ENCODE assay signal across 31 cellular contexts in the genomic region with DNA sequence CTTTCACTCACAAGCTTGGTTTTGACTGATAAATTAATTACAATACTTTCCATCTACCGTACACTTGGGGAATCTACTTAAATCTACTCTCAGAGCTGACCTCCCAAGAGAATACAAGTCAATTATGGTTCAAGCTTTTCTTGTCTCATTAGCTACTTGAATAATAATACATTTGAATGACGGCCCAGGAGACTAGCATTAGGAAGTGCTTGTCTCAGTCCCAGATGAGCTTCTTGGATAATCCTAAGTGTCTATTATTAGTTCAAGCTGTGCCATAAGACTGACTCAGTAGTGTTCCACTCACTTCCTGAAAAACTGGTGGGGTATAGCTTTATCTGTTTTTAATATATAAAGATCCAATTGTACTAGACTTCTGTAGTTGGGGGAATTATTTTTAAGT.
DNase-seq lines count a peak whose midpoint lies in the region; ATAC-seq and TF ChIP-seq lines count a peak whose summit lies in the region.
"Had no signal": no experiment of that assay in that cellular context is flagged by ENCODE, and none has a peak within 500 bp of the region (broad histone marks: within the 10 kb centered on the region; RNA-seq: fewer than 3 reads in every experiment).

No MANE protein-coding gene starts in this region.

- H3K4me2 ChIP-seq in SK-N-SH = no peak overlapping the region
- H3K4me2 ChIP-seq: PC-9 had no signal

- TF ChIP-seq RAD21 in SK-N-SH (IDR thresholded peaks at IDR 0.05; ENCODE audit: low read length) = no peak

- H4K20me1 ChIP-seq in SK-N-SH (ENCODE audit: insufficient read depth) = no peaks in the 10 kb centered on the region

- H3K27ac ChIP-seq in ACC112 (ENCODE audit: low read depth, low read length) (peak overlapping the region; percentile 41), SK-N-SH (ENCODE audit: low read depth in 2 of 2, low read length in 1 of 2) (peak overlapping the region in 1 of 2 experiments; percentile 36; a peak in 2 of 4 replicates), left lung (no peak overlapping the region)
- H3K27ac ChIP-seq: adrenal gland, epithelial cell of prostate, HL-60, PC-9, tibial nerve, WERI-Rb-1 had no signal

- WGBS in SK-N-SH (ENCODE audit: low lambda C conversion rate) = 49% methylated on average over 2 of the region's 2 CpGs

- no peaks in the 10 kb centered on the region for H3K9me2 ChIP-seq in SK-N-SH

- H3F3A ChIP-seq in SK-N-SH (replicated peaks; ENCODE audit: insufficient read depth) = peaks cover 10% of the 10 kb centered on the region

- H3K9ac ChIP-seq in SK-N-SH = no peak overlapping the region

- DNase-seq in HCEC 1CT (peak; percentile 59), SK-N-SH (no peak), fibroblast of the aortic adventitia (ENCODE audit: low read depth) (peak; percentile 11), T1000 (lab: John Stamatoyannopoulos, UW) (no peak), left lung (no peak), SIG-M5 (lab: John Stamatoyannopoulos, UW) (no peak)
- DNase-seq: 8988T; activated CD4-positive, alpha-beta T cell treated with anti-CD3 and anti-CD28 coated beads, Interleukin-2, amount 10 ng/mL, durations not matched to agents 7 days and 5 days; activated CD8-positive, alpha-beta memory T cell treated with anti-CD3 and anti-CD28 coated beads, Interleukin-2, amount 10 ng/mL, durations not matched to agents 7 days and 5 days; activated naive CD4-positive, alpha-beta T cell treated with Interleukin-2 at 50 U/mL for 16 hours; activated T-cell treated with anti-CD3 and anti-CD28 coated beads, Interleukin-2, amount 50 U/mL, for 72 hours; adrenal gland; BE2C; DMS79; effector CD4-positive, alpha-beta T cell; left ventricle myocardium superior; midbrain; naive thymus-derived CD4-positive, alpha-beta T cell; NCI-H1436; NCI-H446; NK-92 treated with Interleukin-12 subunit alpha and Interleukin-12 subunit beta, amount 100 ng/mL, for 24 hours; occipital lobe; PC-9; Right ventricle myocardium superior; stimulated activated CD4-positive, alpha-beta T cell treated with anti-CD3 and anti-CD28 coated beads, Interleukin-2, amount 100 ng/mL, for 48 hours; WERI-Rb-1 had no signal

- H3K79me2 ChIP-seq in ACC112 (ENCODE audit: control insufficient read depth, insufficient read depth, low read length, unreplicated experiment) = no peaks in the 10 kb centered on the region
- no peaks in the 10 kb centered on the region for H3K79me2 ChIP-seq in SK-N-SH (ENCODE audit: insufficient read depth)

- POLR2A ChIA-PET in SK-N-SH (lab: Yijun Ruan, JAX) = no interaction called here

- H3K27me3 ChIP-seq in ACC112 (ENCODE audit: insufficient read depth, low read length) (no peaks in the 10 kb centered on the region), SK-N-SH (ENCODE audit: insufficient read depth) (no peaks in the 10 kb centered on the region), left lung (no peaks in the 10 kb centered on the region)
- H3K27me3 ChIP-seq: adrenal gland, BE2C, tibial nerve had no signal

- H3K36me3 ChIP-seq in ACC112 (ENCODE audit: insufficient read depth, low read length) (no peaks in the 10 kb centered on the region), SK-N-SH (replicated peaks in 1 of 2; ENCODE audit: control insufficient read depth in 1 of 2, insufficient read depth in 2 of 2, low read length in 1 of 2) (no peaks in the 10 kb centered on the region), left lung (no peaks in the 10 kb centered on the region)
- H3K36me3 ChIP-seq: adrenal gland, BE2C, tibial nerve, WERI-Rb-1 had no signal

- ATAC-seq in GM21723 (IDR thresholded peaks at IDR 0.05; ENCODE audit: unreplicated experiment) (no peak), left lung (no peak)
- ATAC-seq: activated CD8-positive, alpha-beta memory T cell treated with anti-CD3 and anti-CD28 coated beads, Interleukin-2, amount 10 ng/mL, durations not matched to agents 7 days and 5 days; activated T-cell treated with anti-CD3 and anti-CD28 coated beads, Interleukin-2, amount 50 U/mL, for 72 hours; left ventricle myocardium superior; naive thymus-derived CD4-positive, alpha-beta T cell had no signal

- H2AFZ ChIP-seq in ACC112 (ENCODE audit: low read length, unreplicated experiment) (peak overlapping the region; percentile 75), SK-N-SH (ENCODE audit: low read depth) (peak overlapping the region; percentile 15; the same call in 1 of the 2 replicates)
- H2AFZ ChIP-seq: PC-9 had no signal

- TF ChIP-seq CTCF in SK-N-SH (IDR thresholded peaks at IDR 0.05) = no peak
- no peak for TF ChIP-seq CTCF in fibroblast of the aortic adventitia (IDR thresholded peaks at IDR 0.05; ENCODE audit: insufficient read depth, low read length)
- TF ChIP-seq CTCF in left lung (IDR thresholded peaks at IDR 0.05) = no peak

- intact Hi-C loops in left lung (cut with DNase I) = no loop called here

- H3K9me3 ChIP-seq in SK-N-SH = peaks cover 8% of the 10 kb centered on the region; the same call in 1 of the 2 replicates
- H3K9me3 ChIP-seq in left lung = peaks cover 0 to 5% of the 10 kb centered on the region in 2 donors
- H3K9me3 ChIP-seq: adrenal gland, BE2C had no signal

- TF ChIP-seq EP300 in SK-N-SH (IDR thresholded peaks at IDR 0.05; ENCODE audit: borderline replicate concordance in 1 of 2, low read depth in 1 of 2, low read length in 1 of 2) = peak in 1 of 2 experiments; percentile 45; a peak in 1 of 4 replicates

- CTCF ChIA-PET in SK-N-SH (lab: Yijun Ruan, JAX) = interaction anchor here (1.0 to 1.9 kb wide), 8 partner anchors 13 to 339 kb away, joined by 3 to 6 read pairs (median 3); no protein-coding TSS in a partner anchor

- H3K4me3 ChIP-seq in ACC112 (ENCODE audit: low read depth, low read length) (peak overlapping the region; percentile 12; the same call in 1 of the 2 replicates), SK-N-SH (ENCODE audit: low read depth in 2 of 2, low read length in 1 of 2) (no peak overlapping the region), fibroblast of the aortic adventitia (ENCODE audit: low read depth, low read length) (no peak overlapping the region), left lung (no peak overlapping the region)
- H3K4me3 ChIP-seq: adrenal gland, PC-9, tibial nerve had no signal

- peaks cover 25% of the 10 kb centered on the region for H3K4me1 ChIP-seq in ACC112 (ENCODE audit: control insufficient read depth, insufficient read depth, low read length, unreplicated experiment)
- peaks cover 8 to 9% of the 10 kb centered on the region in 2 experiments; a peak in 3 of 4 replicates for H3K4me1 ChIP-seq in SK-N-SH (ENCODE audit: control insufficient read depth in 1 of 2, insufficient read depth in 2 of 2, low read depth in 1 of 2, low read length in 1 of 2)
- no peaks in the 10 kb centered on the region for H3K4me1 ChIP-seq in left lung
- H3K4me1 ChIP-seq: adrenal gland, tibial nerve had no signal

TF ChIP-seq in SK-N-SH, 30 proteins besides CTCF, POLR2A, EP300 and RAD21:
- TF ChIP-seq TCF12 (IDR thresholded peaks at IDR 0.05) (peak; percentile 82), YY1 (IDR thresholded peaks at IDR 0.05; ENCODE audit: low read depth) (no peak), TEAD4 (IDR thresholded peaks at IDR 0.05; ENCODE audit: borderline replicate concordance, insufficient read depth) (no peak)
- TF ChIP-seq, protein P1, sequence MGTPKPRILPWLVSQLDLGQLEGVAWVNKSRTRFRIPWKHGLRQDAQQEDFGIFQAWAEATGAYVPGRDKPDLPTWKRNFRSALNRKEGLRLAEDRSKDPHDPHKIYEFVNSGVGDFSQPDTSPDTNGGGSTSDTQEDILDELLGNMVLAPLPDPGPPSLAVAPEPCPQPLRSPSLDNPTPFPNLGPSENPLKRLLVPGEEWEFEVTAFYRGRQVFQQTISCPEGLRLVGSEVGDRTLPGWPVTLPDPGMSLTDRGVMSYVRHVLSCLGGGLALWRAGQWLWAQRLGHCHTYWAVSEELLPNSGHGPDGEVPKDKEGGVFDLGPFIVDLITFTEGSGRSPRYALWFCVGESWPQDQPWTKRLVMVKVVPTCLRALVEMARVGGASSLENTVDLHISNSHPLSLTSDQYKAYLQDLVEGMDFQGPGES (IDR thresholded peaks at IDR 0.05; ENCODE audit: low read depth, low read length) = no peak
- TF ChIP-seq, protein P2, sequence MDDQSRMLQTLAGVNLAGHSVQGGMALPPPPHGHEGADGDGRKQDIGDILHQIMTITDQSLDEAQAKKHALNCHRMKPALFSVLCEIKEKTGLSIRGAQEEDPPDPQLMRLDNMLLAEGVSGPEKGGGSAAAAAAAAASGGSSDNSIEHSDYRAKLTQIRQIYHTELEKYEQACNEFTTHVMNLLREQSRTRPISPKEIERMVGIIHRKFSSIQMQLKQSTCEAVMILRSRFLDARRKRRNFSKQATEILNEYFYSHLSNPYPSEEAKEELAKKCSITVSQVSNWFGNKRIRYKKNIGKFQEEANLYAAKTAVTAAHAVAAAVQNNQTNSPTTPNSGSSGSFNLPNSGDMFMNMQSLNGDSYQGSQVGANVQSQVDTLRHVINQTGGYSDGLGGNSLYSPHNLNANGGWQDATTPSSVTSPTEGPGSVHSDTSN (IDR thresholded peaks at IDR 0.05) = 0 out of 2 replicates have a peak, but pooled peaks have one; percentile 7
TF ChIP-seq in SK-N-SH: peak in this region for 2.

Comparison
In these comparisons a context has a peak if more than half of its experiments do, and no peak if none do; other contexts are left out.
1. DNase-seq: peak in HCEC 1CT (single experiment) and fibroblast of the aortic adventitia (single experiment); none in SK-N-SH (single experiment), T1000 (single experiment), left lung (0 of 2) and SIG-M5 (single experiment).